In the genomic region with DNA sequence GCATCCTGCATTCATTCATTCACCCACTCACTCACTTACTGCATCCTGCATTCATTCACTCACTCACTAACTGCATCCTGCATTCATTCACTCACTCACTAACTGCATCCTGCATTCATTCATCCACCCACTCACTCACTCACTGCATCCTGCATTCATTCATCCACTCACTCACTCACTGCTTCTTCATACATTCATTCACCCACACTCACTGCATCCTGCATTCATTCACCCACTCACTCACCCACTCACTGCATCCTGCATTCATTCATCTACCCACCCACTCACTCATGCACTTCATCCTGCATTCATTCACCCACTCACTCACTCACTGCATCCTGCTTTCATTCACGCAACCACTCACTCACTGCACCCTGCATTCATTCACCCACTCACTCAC, we compare ENCODE assay signal across 22 cellular contexts. TPM values are rescaled to one million over a fixed set of nuclear protein-coding genes. Genes with fewer than 3 reads are reported as not detected.
A peak's percentile ranks its signal among the peaks of the same experiment; 100 is the strongest.
DNase-seq lines count a peak whose midpoint lies in the region; ATAC-seq, FAIRE-seq and TF ChIP-seq lines count a peak whose summit lies in the region.
"Had no signal": no experiment of that assay in that cellular context is flagged by ENCODE, and none has a peak within 500 bp of the region (broad histone marks: within the 10 kb centered on the region; RNA-seq: fewer than 3 reads in every experiment).

No MANE protein-coding gene starts in this region.

- POLR2A ChIA-PET in GM12878 (lab: Charles Lee) (no interaction called here), H1 (lab: Charles Lee; ENCODE audit: partially characterized antibody) (no interaction called here)

- H4K5ac ChIP-seq in H9 (ENCODE audit: insufficient read length, low read depth, low read length), result no peak overlapping the region
- H4K5ac ChIP-seq in H1 (ENCODE audit: insufficient read length, low read depth, low read length), result no peak overlapping the region

- intact Hi-C loops in GM12878 (cut with micrococcal nuclease; ENCODE audit: unreplicated experiment) (loop anchor here (2.0 kb wide), 1 partner anchor 39 kb away; a partner anchor contains a TSS), natural killer cell (cut with micrococcal nuclease) (no loop called here)

- TF ChIP-seq RAD21 in GM12878 (IDR thresholded peaks at IDR 0.05; ENCODE audit: insufficient read depth, low read depth, low read length) (no peak), H1 (IDR thresholded peaks at IDR 0.05 in 1 of 2, conservative IDR thresholded peaks at IDR 0.05 in 1 of 2; ENCODE audit: low read depth in 2 of 2, low read length in 2 of 2) (no peak)

- no CpG with 5 or more reads among the region's 1 CpG for WGBS in H9 (ENCODE audit: extremely low coverage, insufficient read length, low lambda C conversion rate)
- 60% methylated on average over 1 of the region's 1 CpG for WGBS in GM12878 (ENCODE audit: insufficient coverage, insufficient replicate concordance, low lambda C conversion rate, missing lambda C conversion rate)
- WGBS in H1 (ENCODE audit: extremely low coverage in 1 of 2, insufficient coverage in 1 of 2, insufficient read length in 1 of 2, insufficient replicate concordance in 2 of 2, low coverage in 1 of 2, low lambda C conversion rate in 2 of 2, missing lambda C conversion rate in 1 of 2), 2 experiments, result 82% methylated on average over 1 of the region's 1 CpG; no CpG with 5 or more reads in 1 of the 2 experiments

- H3K4me3 Mint-ChIP-seq in H9 (no peak overlapping the region), natural killer cell (no peak overlapping the region)
- H3K4me3 Mint-ChIP-seq: B cell; CD4-positive, alpha-beta T cell; CD8-positive, alpha-beta T cell had no signal

- H3K79me2 ChIP-seq in H9 (ENCODE audit: insufficient read depth, low read length), result no peaks in the 10 kb centered on the region; the same call in 1 of the 2 replicates
- H3K79me2 ChIP-seq in GM12878 (ENCODE audit: control insufficient read depth, insufficient read depth, low read length), result peaks cover 30% of the 10 kb centered on the region
- peaks cover 0 to 21% of the 10 kb centered on the region in 2 experiments; a peak in 2 of 4 replicates for H3K79me2 ChIP-seq in H1 (ENCODE audit: control insufficient read depth in 1 of 2, insufficient read depth in 2 of 2, low read length in 2 of 2)

- no peak overlapping the region for H3K9ac ChIP-seq in H9 (ENCODE audit: extremely low read depth, insufficient read length, low read length)
- no peak overlapping the region for H3K9ac ChIP-seq in GM12878 (ENCODE audit: control insufficient read depth, insufficient read depth, low read length)
- no peak overlapping the region for H3K9ac ChIP-seq in H1 (replicated peaks in 1 of 4; ENCODE audit: extremely low read depth in 1 of 4, low read depth in 3 of 4, low read length in 3 of 4)
- H3K9ac ChIP-seq: BLaER1 treated with 17β-estradiol and CSF1 and Interleukin-3, amounts not matched to agents 10 nM and 100 nM had no signal

- H3K27ac ChIP-seq in H9 (ENCODE audit: insufficient read length, low read depth, low read length), result no peak overlapping the region
- no peak overlapping the region for H3K27ac ChIP-seq in GM12878 (ENCODE audit: control insufficient read depth, insufficient read depth)
- no peak overlapping the region for H3K27ac ChIP-seq in H1 (ENCODE audit: low read depth, low read length)
- H3K27ac ChIP-seq in caudate nucleus (ENCODE audit: low read depth, low read length), result no peak overlapping the region
- H3K27ac ChIP-seq: BLaER1 treated with 17β-estradiol and CSF1 and Interleukin-3, amounts not matched to agents 10 nM and 100 nM; C4-2B had no signal

- no peak overlapping the region for H3K14ac ChIP-seq in H9 (ENCODE audit: insufficient read depth, low read length)
- H3K14ac ChIP-seq in H1 (ENCODE audit: insufficient read length), result no peak overlapping the region

- H3K27ac Mint-ChIP-seq in H9 (no peak overlapping the region), natural killer cell (no peak overlapping the region)
- H3K27ac Mint-ChIP-seq: B cell; CD4-positive, alpha-beta T cell; CD8-positive, alpha-beta T cell had no signal

- RAD21 ChIA-PET in GM12878 (lab: Charles Lee; ENCODE audit: unreplicated experiment), result no interaction called here

- H3K4me3 ChIP-seq in GM12878 (no peak overlapping the region), H1 (ENCODE audit: extremely low read depth in 1 of 4, insufficient read depth in 2 of 4, low read depth in 3 of 4, low read length in 4 of 4) (no peak overlapping the region)
- H3K4me3 ChIP-seq: BLaER1 treated with 17β-estradiol and CSF1 and Interleukin-3, amounts not matched to agents 10 nM and 100 nM had no signal

- H3K36me3 ChIP-seq in GM12878 (ENCODE audit: control insufficient read depth in 2 of 2, insufficient read depth in 2 of 2, low read length in 1 of 2) (no peaks in the 10 kb centered on the region), H1 (ENCODE audit: control insufficient read depth in 2 of 4, insufficient read depth in 4 of 4, low read length in 3 of 4) (no peaks in the 10 kb centered on the region)
- H3K36me3 ChIP-seq: BLaER1 treated with 17β-estradiol and CSF1 and Interleukin-3, amounts not matched to agents 10 nM and 100 nM had no signal

- no peak for ATAC-seq in GM12878
- ATAC-seq in HG03571 (IDR thresholded peaks at IDR 0.05; ENCODE audit: unreplicated experiment), result no peak
- ATAC-seq in natural killer cell, result no peak
- ATAC-seq: CD8-positive, alpha-beta T cell had no signal

- in situ Hi-C loops in GM12878 (cut with MboI), result no loop called here

- H3K56ac ChIP-seq in H9 (ENCODE audit: insufficient read length, low read depth, low read length) (peak overlapping the region; percentile 16), H1 (replicated peaks; ENCODE audit: insufficient read length, low read depth, low read length) (no peak overlapping the region)

- H3K23ac ChIP-seq in H9 (ENCODE audit: insufficient read length, low read depth, low read length), result no peak overlapping the region
- no peak overlapping the region for H3K23ac ChIP-seq in H1 (ENCODE audit: insufficient read length)

- no peak overlapping the region for H3T11ph ChIP-seq in H9 (ENCODE audit: low read length)

- TF ChIP-seq EP300 in GM12878 (IDR thresholded peaks at IDR 0.05; ENCODE audit: borderline replicate concordance in 1 of 2, control insufficient read depth in 1 of 2, low read depth in 2 of 2, low read length in 2 of 2) (no peak), H1 (IDR thresholded peaks at IDR 0.05; ENCODE audit: borderline replicate concordance in 1 of 2, low read depth in 2 of 2, low read length in 2 of 2) (no peak)

- no peak overlapping the region for H2BK20ac ChIP-seq in H9 (ENCODE audit: low read depth, low read length, poor library complexity, severe bottlenecking)
- no peak overlapping the region for H2BK20ac ChIP-seq in H1 (ENCODE audit: low read length)

- H2AK5ac ChIP-seq in H9 (ENCODE audit: insufficient read length, low read length) (no peak overlapping the region), H1 (ENCODE audit: low read depth, low read length) (peak overlapping the region; percentile 95; the same call in 1 of the 2 replicates)

- H3K27me3 ChIP-seq in H9 (ENCODE audit: insufficient read depth, low read length) (no peaks in the 10 kb centered on the region), GM12878 (replicated peaks in 1 of 2; ENCODE audit: control insufficient read depth in 2 of 2, insufficient read depth in 2 of 2, low read length in 1 of 2) (no peaks in the 10 kb centered on the region), H1 (replicated peaks in 1 of 4; ENCODE audit: control insufficient read depth in 3 of 4, extremely low read depth in 1 of 4, insufficient read depth in 3 of 4, low read length in 3 of 4) (no peaks in the 10 kb centered on the region)
- H3K27me3 ChIP-seq: BLaER1 treated with 17β-estradiol and CSF1 and Interleukin-3, amounts not matched to agents 10 nM and 100 nM had no signal

- H4K8ac ChIP-seq in H9 (replicated peaks; ENCODE audit: insufficient read length, low read depth, low read length), result no peak overlapping the region
- H4K8ac ChIP-seq in H1 (ENCODE audit: extremely low read depth, insufficient read depth, low read length), result no peak overlapping the region

- H3K9me3 ChIP-seq in H9 (ENCODE audit: control insufficient read depth, low read depth, low read length) (no peaks in the 10 kb centered on the region), GM12878 (replicated peaks; ENCODE audit: control insufficient read depth, insufficient read depth, low read length) (no peaks in the 10 kb centered on the region), H1 (ENCODE audit: insufficient read depth in 2 of 2, low read depth in 1 of 2, low read length in 1 of 2) (no peaks in the 10 kb centered on the region)
- H3K9me3 ChIP-seq: Caco-2 had no signal

- H2AFZ ChIP-seq in H9 (ENCODE audit: low read length), result no peak overlapping the region
- H2AFZ ChIP-seq in GM12878 (ENCODE audit: control insufficient read depth, low read depth, low read length), result no peak overlapping the region
- no peak overlapping the region for H2AFZ ChIP-seq in H1 (ENCODE audit: low read length)

- H3K18ac ChIP-seq in H9 (ENCODE audit: insufficient read length, low read depth, low read length), result no peak overlapping the region
- no peak overlapping the region for H3K18ac ChIP-seq in H1 (ENCODE audit: extremely low read depth, low read length)

- H3K79me1 ChIP-seq in H9 (ENCODE audit: insufficient read depth, low read depth, low read length, poor library complexity, severe bottlenecking), result no peaks in the 10 kb centered on the region
- peaks cover 8% of the 10 kb centered on the region; the same call in 1 of the 2 replicates for H3K79me1 ChIP-seq in H1 (ENCODE audit: low read depth, low read length)

- DNase-seq in H9 (no peak), GM12878 (ENCODE audit: low read depth, low spot score) (no peak), H1 (ENCODE audit: low read depth in 1 of 2, low spot score in 2 of 2) (no peak), T-helper 1 cell (no peak), caudate nucleus (lab: John Stamatoyannopoulos, UW) (no peak), natural killer cell (no peak)
- DNase-seq: 8988T; AML-193; Caco-2; Calu3; CD4-positive, alpha-beta T cell; CD8-positive, alpha-beta T cell; DMS79 treated with DMSO at 0.1 percent for 48 hours; GF-D8 had no signal

- FAIRE-seq in GM12878 (lab: Jason Lieb, UNC) (no peak), H1 (lab: Jason Lieb, UNC) (no peak)
- FAIRE-seq: A204.1, D721Med, G401.6, GM19239 had no signal

- H3K4me1 Mint-ChIP-seq in H9, result peaks cover 5 to 6% of the 10 kb centered on the region in 2 experiments
- peaks cover 5 to 18% of the 10 kb centered on the region in 2 donors for H3K4me1 Mint-ChIP-seq in natural killer cell

- H2BK120ac ChIP-seq in H9 (ENCODE audit: low read depth, low read length, poor library complexity, severe bottlenecking) (no peak overlapping the region), H1 (replicated peaks; ENCODE audit: low read depth, low read length) (no peak overlapping the region)

- H3K4ac ChIP-seq in H9 (ENCODE audit: low read depth, low read length) (no peak overlapping the region), H1 (replicated peaks; ENCODE audit: insufficient read length, low read depth, low read length) (no peak overlapping the region)

- TF ChIP-seq CTCF in H9 (conservative IDR thresholded peaks at IDR 0.05), result no peak
- TF ChIP-seq CTCF in GM12878 (IDR thresholded peaks at IDR 0.05 in 2 of 3, conservative IDR thresholded peaks at IDR 0.05 in 1 of 3; ENCODE audit: control insufficient read depth in 2 of 3, extremely low read depth in 1 of 3, insufficient read depth in 1 of 3, low read depth in 3 of 3, low read length in 3 of 3), result no peak
- no peak for TF ChIP-seq CTCF in H1 (IDR thresholded peaks at IDR 0.05; ENCODE audit: control extremely low read depth in 1 of 3, insufficient read depth in 1 of 3, low read depth in 1 of 3, low read length in 3 of 3)
- no peak for TF ChIP-seq CTCF in natural killer cell (IDR thresholded peaks at IDR 0.05)

- TF ChIP-seq POLR2A in GM12878 (IDR thresholded peaks at IDR 0.05; ENCODE audit: low read depth, low read length), result no peak
- no peak for TF ChIP-seq POLR2A in H1 (IDR thresholded peaks at IDR 0.05; ENCODE audit: control extremely low read depth in 1 of 2, low read depth in 2 of 2, low read length in 2 of 2)

- H3K9me3 Mint-ChIP-seq in H9, result no peaks in the 10 kb centered on the region; a peak in 1 of 5 replicates
- no peaks in the 10 kb centered on the region for H3K9me3 Mint-ChIP-seq in natural killer cell
- H3K9me3 Mint-ChIP-seq: CD4-positive, alpha-beta T cell; CD8-positive, alpha-beta T cell had no signal

- H2BK5ac ChIP-seq in H9 (ENCODE audit: insufficient read length, low read length) (no peak overlapping the region), H1 (ENCODE audit: low read depth, low read length) (no peak overlapping the region)

- SMC1A ChIA-PET in GM12878 (lab: Charles Lee; ENCODE audit: uncharacterized antibody, unreplicated experiment), result no interaction called here

- H3K36me3 Mint-ChIP-seq in H9 (ENCODE audit: insufficient read depth in 1 of 3, low read depth in 3 of 3), result peaks cover 0 to 2% (median 0%) of the 10 kb centered on the region in 3 experiments; a peak in 1 of 7 replicates
- no peaks in the 10 kb centered on the region for H3K36me3 Mint-ChIP-seq in natural killer cell
- H3K36me3 Mint-ChIP-seq: CD8-positive, alpha-beta T cell had no signal

- H3K4me2 ChIP-seq in H9 (ENCODE audit: insufficient read depth, insufficient read length, low read length), result no peak overlapping the region
- no peak overlapping the region for H3K4me2 ChIP-seq in GM12878 (ENCODE audit: control insufficient read depth, insufficient read depth)
- no peak overlapping the region for H3K4me2 ChIP-seq in H1 (ENCODE audit: insufficient read depth in 1 of 2, low read depth in 2 of 2, low read length in 2 of 2)

- H4K91ac ChIP-seq in H9 (ENCODE audit: insufficient read length, low read depth, low read length) (no peak overlapping the region), H1 (replicated peaks; ENCODE audit: insufficient read length, low read length) (no peak overlapping the region)

- CTCF ChIA-PET in GM12878 (lab: Yijun Ruan, JAX) (no interaction called here), H1 (lab: Charles Lee; ENCODE audit: partially characterized antibody) (no interaction called here)

- H3K27me3 Mint-ChIP-seq in H9 (ENCODE audit: low read depth), result no peaks in the 10 kb centered on the region; the same call in 1 of the 2 replicates
- H3K27me3 Mint-ChIP-seq in natural killer cell (ENCODE audit: low read depth in 2 of 2), result peaks cover 0 to 3% of the 10 kb centered on the region in 2 donors
- H3K27me3 Mint-ChIP-seq: B cell; CD4-positive, alpha-beta T cell had no signal

- H2BK15ac ChIP-seq in H9 (ENCODE audit: low read depth, low read length) (no peak overlapping the region), H1 (ENCODE audit: low read length) (no peak overlapping the region)

- H4K20me1 ChIP-seq in H9 (ENCODE audit: control insufficient read depth, insufficient read depth, insufficient read length), result no peaks in the 10 kb centered on the region
- no peaks in the 10 kb centered on the region for H4K20me1 ChIP-seq in GM12878 (ENCODE audit: control insufficient read depth, insufficient read depth)
- no peaks in the 10 kb centered on the region for H4K20me1 ChIP-seq in H1 (replicated peaks in 1 of 2; ENCODE audit: control insufficient read depth in 1 of 2, insufficient read depth in 2 of 2, low read length in 2 of 2)

- H3K23me2 ChIP-seq in H9 (ENCODE audit: insufficient read length, low read depth, low read length, poor library complexity, severe bottlenecking) (no peaks in the 10 kb centered on the region), H1 (ENCODE audit: low read depth, low read length) (peaks cover 6% of the 10 kb centered on the region; the same call in 1 of the 2 replicates)

- no TSS peak for BruUV-seq in GM12878 (replicated peaks; lab: Mats Ljungman, UMichigan)

- H2BK12ac ChIP-seq in H9 (ENCODE audit: insufficient read length, low read depth, low read length) (no peak overlapping the region), H1 (ENCODE audit: low read depth, low read length) (peak overlapping the region; percentile 17; the same call in 1 of the 2 replicates)

- no peaks in the 10 kb centered on the region for H3K4me1 ChIP-seq in H9 (ENCODE audit: insufficient read depth, low read length)
- peaks cover 10% of the 10 kb centered on the region for H3K4me1 ChIP-seq in GM12878 (ENCODE audit: control insufficient read depth, insufficient read depth, low read length)
- H3K4me1 ChIP-seq in H1 (replicated peaks in 1 of 4; ENCODE audit: control insufficient read depth in 3 of 4, insufficient read depth in 4 of 4, low read length in 3 of 4), result peaks cover 0 to 2% (median 0%) of the 10 kb centered on the region in 4 experiments; a peak in 1 of 7 replicates

RNA-seq across cellular contexts. Expression of a gene that starts 1.5 kb away (rescaled TPM):
- total RNA-seq in H9 (2021) (40.6 and 45.6 TPM in 2 replicates), GM12878 (2014; rRNA removed) (40.5 and 42.2 TPM in 2 replicates), GM12878 (2014; rRNA removed; fragmentation: Illumina TruSeq; extraction: Trizol) (46.5 and 51.6 TPM in 2 replicates), GM12878 (2021) (150 and 156 TPM in 2 replicates), natural killer cell (10 to 100 TPM in 2 of 3 donors, 1 to 10 TPM in 1; 8.3 to 15.7 (median 12.6) TPM)
- 69.7 and 75.0 TPM in 2 replicates for total RNA-seq in GM12878 (2013; cell fraction: nucleolus; rRNA removed)
- 12.4 TPM for polyA plus RNA-seq in GM12878 (2011; ENCODE audit: low read depth)
- polyA plus RNA-seq in GM12878 (2011; rRNA removed) (92.1 and 210 TPM in 2 replicates), GM12878 (2014; fragmentation: Illumina TruSeq; extraction: Trizol) (19.4 and 79.8 TPM in 2 replicates), GM12878 (2014; fragmentation: Nextera tagmentation; extraction: Ambion mirVana) (10 to 100 TPM in 1 of 2 experiments, 1 to 10 TPM in 1; 6.4 to 21.5 TPM), GM12878 (2014; rRNA removed) (115 and 118 TPM in 2 replicates), GM12878 (2016; fragmentation: Nextera tagmentation; extraction: Ambion mirVana) (100 to 1,000 TPM; 118 to 133 TPM), H1 (2011; rRNA removed) (69.2 and 70.8 TPM in 2 replicates)
- 146 and 248 TPM in 2 replicates for polyA plus RNA-seq in GM12878 (2011; cell fraction: cytosol; rRNA removed)
- polyA plus RNA-seq in GM12878 (2011; cell fraction: nucleus; rRNA removed), result 220 and 232 TPM in 2 replicates
- 101 and 127 TPM in 2 replicates for polyA plus RNA-seq in GM12878 (2012)
- 199 and 253 TPM in 2 replicates for polyA minus RNA-seq in GM12878 (2011; rRNA and poly(A)+ RNA removed)
- 69.8 and 71.0 TPM in 2 replicates for polyA minus RNA-seq in GM12878 (2011; cell fraction: cytosol; rRNA and poly(A)+ RNA removed)
- polyA minus RNA-seq in GM12878 (2011; cell fraction: nucleus; rRNA and poly(A)+ RNA removed), result 31.3 and 40.8 TPM in 2 replicates
- 46.2 and 49.5 TPM in 2 replicates for total RNA-seq in H1 (2021; fragmentation: NEBNext Ultra II Directional; extraction: Animal tissue kit (Norgen Biotek cat#: 25700))
- polyA plus RNA-seq in H1 (2011; cell fraction: cytosol; rRNA removed), result 43.8 TPM
- polyA plus RNA-seq in H1 (2011; cell fraction: nucleus; rRNA removed), result 87.4 TPM
- polyA plus RNA-seq in H1 (2012, experiment 1 of 2), result 24.9 to 55.7 TPM (median 48.9 TPM) in 4 replicates
- polyA plus RNA-seq in H1 (2012, experiment 2 of 2), result 15.1 TPM
- 13.0 TPM for polyA plus RNA-seq in H1 (2013, experiment 1 of 2)
- 12.5 TPM for polyA plus RNA-seq in H1 (2013, experiment 2 of 2)
- polyA minus RNA-seq in H1 (2011; rRNA and poly(A)+ RNA removed), result 76.9 and 104 TPM in 2 replicates
- polyA minus RNA-seq in H1 (2011; cell fraction: cytosol; rRNA and poly(A)+ RNA removed), result 27.6 TPM
- 30.4 TPM for polyA minus RNA-seq in H1 (2011; cell fraction: nucleus; rRNA and poly(A)+ RNA removed)

RNA-seq across cellular contexts. Expression of a gene that starts 38.8 kb away (rescaled TPM):
- total RNA-seq in H9 (2021), result 337 and 343 TPM in 2 replicates
- total RNA-seq in GM12878 (2013; cell fraction: nucleolus; rRNA removed), result 276 and 290 TPM in 2 replicates
- total RNA-seq in GM12878 (2014; rRNA removed), result 154 and 166 TPM in 2 replicates
- 197 and 221 TPM in 2 replicates for total RNA-seq in GM12878 (2014; rRNA removed; fragmentation: Illumina TruSeq; extraction: Trizol)
- 232 and 251 TPM in 2 replicates for total RNA-seq in GM12878 (2021)
- 108 TPM for polyA plus RNA-seq in GM12878 (2011; ENCODE audit: low read depth)
- polyA plus RNA-seq in GM12878 (2011; rRNA removed), result 138 and 140 TPM in 2 replicates
- polyA plus RNA-seq in GM12878 (2011; cell fraction: cytosol; rRNA removed), result 110 and 132 TPM in 2 replicates
- polyA plus RNA-seq in GM12878 (2011; cell fraction: nucleus; rRNA removed), result 251 and 346 TPM in 2 replicates
- polyA plus RNA-seq in GM12878 (2012), result 135 and 193 TPM in 2 replicates
- polyA plus RNA-seq in GM12878 (2014; fragmentation: Illumina TruSeq; extraction: Trizol), result 275 and 289 TPM in 2 replicates
- polyA plus RNA-seq in GM12878 (2014; fragmentation: Nextera tagmentation; extraction: Ambion mirVana), result 10 to 100 TPM; 17.6 to 52.4 TPM
- 167 and 173 TPM in 2 replicates for polyA plus RNA-seq in GM12878 (2014; rRNA removed)
- polyA plus RNA-seq in GM12878 (2016; fragmentation: Nextera tagmentation; extraction: Ambion mirVana), result 100 to 1,000 TPM in 1 of 2 experiments, 10 to 100 TPM in 1; 36.9 to 126 TPM
- 127 and 134 TPM in 2 replicates for polyA minus RNA-seq in GM12878 (2011; rRNA and poly(A)+ RNA removed)
- 52.5 and 58.8 TPM in 2 replicates for polyA minus RNA-seq in GM12878 (2011; cell fraction: cytosol; rRNA and poly(A)+ RNA removed)
- polyA minus RNA-seq in GM12878 (2011; cell fraction: nucleus; rRNA and poly(A)+ RNA removed), result 59.1 and 78.1 TPM in 2 replicates
- 306 and 316 TPM in 2 replicates for total RNA-seq in H1 (2021; fragmentation: NEBNext Ultra II Directional; extraction: Animal tissue kit (Norgen Biotek cat#: 25700))
- polyA plus RNA-seq in H1 (2011; rRNA removed), result 167 and 211 TPM in 2 replicates
- 181 TPM for polyA plus RNA-seq in H1 (2011; cell fraction: cytosol; rRNA removed)
- polyA plus RNA-seq in H1 (2011; cell fraction: nucleus; rRNA removed), result 316 TPM
- 268 to 336 TPM (median 277 TPM) in 4 replicates for polyA plus RNA-seq in H1 (2012, experiment 1 of 2)
- 155 TPM for polyA plus RNA-seq in H1 (2012, experiment 2 of 2)
- 177 TPM for polyA plus RNA-seq in H1 (2013, experiment 1 of 2)
- polyA plus RNA-seq in H1 (2013, experiment 2 of 2), result 161 TPM
- polyA minus RNA-seq in H1 (2011; rRNA and poly(A)+ RNA removed), result 182 and 192 TPM in 2 replicates
- 142 TPM for polyA minus RNA-seq in H1 (2011; cell fraction: cytosol; rRNA and poly(A)+ RNA removed)
- 129 TPM for polyA minus RNA-seq in H1 (2011; cell fraction: nucleus; rRNA and poly(A)+ RNA removed)
- total RNA-seq in natural killer cell, result 100 to 1,000 TPM; 194 to 219 (median 197) TPM
